ENCODE assay signal across 1 cellular context in the genomic region with DNA sequence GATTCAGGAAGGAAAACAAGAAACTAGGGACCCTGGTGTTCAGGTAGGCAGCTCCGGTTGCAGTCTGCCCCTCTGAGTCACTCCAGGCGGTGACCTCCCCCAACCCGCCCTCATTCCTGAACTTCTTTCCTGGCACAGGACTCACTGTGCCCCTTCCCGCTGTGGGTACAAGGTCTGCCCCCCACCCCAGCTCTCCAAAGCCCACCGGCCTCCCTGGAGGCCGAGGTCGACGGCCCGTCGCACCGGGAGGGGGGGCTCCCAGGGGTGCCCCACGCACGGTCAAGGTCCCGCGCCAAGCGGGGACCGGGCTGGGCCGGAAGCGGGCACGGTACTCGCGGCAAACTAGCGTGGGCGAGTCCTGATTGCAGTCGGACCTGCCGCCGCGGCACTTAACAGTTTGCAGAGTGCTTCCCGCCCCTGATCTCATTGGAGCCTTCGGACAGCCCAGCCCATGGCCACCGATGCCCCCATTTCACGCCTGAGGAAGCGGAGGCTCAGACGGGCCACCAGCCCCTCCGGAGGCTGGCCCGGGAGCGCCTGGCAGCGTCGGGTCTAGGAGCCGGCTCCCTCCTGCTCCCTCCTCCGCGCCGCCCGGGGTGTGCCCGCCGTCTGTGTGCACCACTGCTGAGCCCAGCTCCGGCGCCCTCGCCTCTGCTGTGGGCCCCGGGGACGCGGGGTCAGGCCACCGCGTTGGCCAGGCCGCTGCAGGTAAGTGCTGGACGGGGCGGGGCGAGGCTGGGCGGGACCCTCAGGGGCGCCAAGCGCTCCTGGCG.
TF ChIP-seq lines count a peak whose summit lies in the region.

A gene (plus strand): TSS at position 144 of the 773 bp plus-strand sequence. CDS start 3,549 bp downstream, outside the sequence.

TF ChIP-seq in liver, 16 proteins besides CTCF, POLR2A, EP300 and RAD21 (continued from another document):
- TF ChIP-seq, protein P1, sequence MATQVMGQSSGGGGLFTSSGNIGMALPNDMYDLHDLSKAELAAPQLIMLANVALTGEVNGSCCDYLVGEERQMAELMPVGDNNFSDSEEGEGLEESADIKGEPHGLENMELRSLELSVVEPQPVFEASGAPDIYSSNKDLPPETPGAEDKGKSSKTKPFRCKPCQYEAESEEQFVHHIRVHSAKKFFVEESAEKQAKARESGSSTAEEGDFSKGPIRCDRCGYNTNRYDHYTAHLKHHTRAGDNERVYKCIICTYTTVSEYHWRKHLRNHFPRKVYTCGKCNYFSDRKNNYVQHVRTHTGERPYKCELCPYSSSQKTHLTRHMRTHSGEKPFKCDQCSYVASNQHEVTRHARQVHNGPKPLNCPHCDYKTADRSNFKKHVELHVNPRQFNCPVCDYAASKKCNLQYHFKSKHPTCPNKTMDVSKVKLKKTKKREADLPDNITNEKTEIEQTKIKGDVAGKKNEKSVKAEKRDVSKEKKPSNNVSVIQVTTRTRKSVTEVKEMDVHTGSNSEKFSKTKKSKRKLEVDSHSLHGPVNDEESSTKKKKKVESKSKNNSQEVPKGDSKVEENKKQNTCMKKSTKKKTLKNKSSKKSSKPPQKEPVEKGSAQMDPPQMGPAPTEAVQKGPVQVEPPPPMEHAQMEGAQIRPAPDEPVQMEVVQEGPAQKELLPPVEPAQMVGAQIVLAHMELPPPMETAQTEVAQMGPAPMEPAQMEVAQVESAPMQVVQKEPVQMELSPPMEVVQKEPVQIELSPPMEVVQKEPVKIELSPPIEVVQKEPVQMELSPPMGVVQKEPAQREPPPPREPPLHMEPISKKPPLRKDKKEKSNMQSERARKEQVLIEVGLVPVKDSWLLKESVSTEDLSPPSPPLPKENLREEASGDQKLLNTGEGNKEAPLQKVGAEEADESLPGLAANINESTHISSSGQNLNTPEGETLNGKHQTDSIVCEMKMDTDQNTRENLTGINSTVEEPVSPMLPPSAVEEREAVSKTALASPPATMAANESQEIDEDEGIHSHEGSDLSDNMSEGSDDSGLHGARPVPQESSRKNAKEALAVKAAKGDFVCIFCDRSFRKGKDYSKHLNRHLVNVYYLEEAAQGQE (IDR thresholded peaks at IDR 0.05) = no peak
- TF ChIP-seq HNF4A (conservative IDR thresholded peaks at IDR 0.05) (no peak), SP1 (IDR thresholded peaks at IDR 0.05) (no peak), GABPA (IDR thresholded peaks at IDR 0.05 in 1 of 2, conservative IDR thresholded peaks at IDR 0.05 in 1 of 2) (no peak), JUND (IDR thresholded peaks at IDR 0.05) (no peak), NR2F2 (IDR thresholded peaks at IDR 0.05) (no peak), RXRA (IDR thresholded peaks at IDR 0.05) (no peak), YY1 (IDR thresholded peaks at IDR 0.05) (no peak), HNF4G (IDR thresholded peaks at IDR 0.05) (no peak), EGR1 (IDR thresholded peaks at IDR 0.05; ENCODE audit: low read depth in 2 of 2) (no peak), TAF1 (conservative IDR thresholded peaks at IDR 0.05) (no peak)
- TF ChIP-seq, protein P2, sequence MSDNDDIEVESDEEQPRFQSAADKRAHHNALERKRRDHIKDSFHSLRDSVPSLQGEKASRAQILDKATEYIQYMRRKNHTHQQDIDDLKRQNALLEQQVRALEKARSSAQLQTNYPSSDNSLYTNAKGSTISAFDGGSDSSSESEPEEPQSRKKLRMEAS (IDR thresholded peaks at IDR 0.05) = no peak
TF ChIP-seq in liver: peak in this region for 0.
